1 cellular context compared by ENCODE assay signal in the genomic region with DNA sequence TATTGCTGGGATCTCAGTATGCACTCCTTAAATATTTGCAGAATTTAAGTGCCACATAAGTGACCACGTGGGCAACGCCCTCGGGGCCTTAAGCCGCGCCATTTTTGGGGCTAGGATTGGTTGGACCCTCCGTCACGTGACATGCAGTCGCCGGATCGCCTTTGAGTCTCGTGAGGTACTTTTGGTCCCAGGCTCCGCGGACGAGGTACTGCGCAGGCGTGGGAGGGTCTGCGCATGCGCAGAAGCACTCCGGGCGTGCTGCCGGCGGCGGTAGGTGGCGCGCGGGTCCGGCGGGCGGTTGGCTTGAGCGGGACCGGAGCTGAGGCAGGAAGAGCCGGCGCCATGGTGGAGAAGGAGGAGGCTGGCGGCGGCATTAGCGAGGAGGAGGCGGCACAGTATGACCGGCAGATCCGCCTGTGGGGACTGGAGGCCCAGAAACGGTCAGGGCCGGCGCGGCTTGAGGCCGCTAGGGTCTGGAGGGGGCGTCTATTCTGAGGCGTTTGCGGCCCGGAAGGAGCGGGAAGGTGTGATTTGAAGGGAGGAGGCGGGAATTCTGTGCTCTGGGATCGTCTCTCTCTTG.
TF ChIP-seq lines count a peak whose summit lies in the region.

Gene SAE1, plus strand, starts transcription at position 247 of the 580 bp plus-strand sequence. Its CDS starts 96 bp downstream, at position 343.

TF ChIP-seq in K562, 482 proteins besides CTCF, POLR2A, EP300 and RAD21 (continued from another document and continues in another):
- TF ChIP-seq, protein P1, sequence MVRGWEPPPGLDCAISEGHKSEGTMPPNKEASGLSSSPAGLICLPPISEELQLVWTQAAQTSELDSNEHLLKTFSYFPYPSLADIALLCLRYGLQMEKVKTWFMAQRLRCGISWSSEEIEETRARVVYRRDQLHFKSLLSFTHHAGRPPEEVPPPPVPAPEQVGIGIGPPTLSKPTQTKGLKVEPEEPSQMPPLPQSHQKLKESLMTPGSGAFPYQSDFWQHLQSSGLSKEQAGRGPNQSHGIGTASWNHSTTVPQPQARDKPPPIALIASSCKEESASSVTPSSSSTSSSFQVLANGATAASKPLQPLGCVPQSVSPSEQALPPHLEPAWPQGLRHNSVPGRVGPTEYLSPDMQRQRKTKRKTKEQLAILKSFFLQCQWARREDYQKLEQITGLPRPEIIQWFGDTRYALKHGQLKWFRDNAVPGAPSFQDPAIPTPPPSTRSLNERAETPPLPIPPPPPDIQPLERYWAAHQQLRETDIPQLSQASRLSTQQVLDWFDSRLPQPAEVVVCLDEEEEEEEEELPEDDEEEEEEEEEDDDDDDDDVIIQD (CRISPR knock-in tag; IDR thresholded peaks at IDR 0.05): 0 out of 2 replicates have a peak, but pooled peaks have one; percentile 80
- peak; percentile 5; the same call in 1 of the 2 replicates for TF ChIP-seq AFF4 (CRISPR knock-in tag; IDR thresholded peaks at IDR 0.05)
- peak; percentile 97 for TF ChIP-seq CBFA2T2 (conservative IDR thresholded peaks at IDR 0.05)
- TF ChIP-seq PRDM10 (IDR thresholded peaks at IDR 0.05; ENCODE audit: partially characterized antibody): peak; percentile 35
- peak; percentile 42; the same call in 1 of the 2 replicates for TF ChIP-seq PML (IDR thresholded peaks at IDR 0.05; ENCODE audit: low read length)
- TF ChIP-seq, protein P2, sequence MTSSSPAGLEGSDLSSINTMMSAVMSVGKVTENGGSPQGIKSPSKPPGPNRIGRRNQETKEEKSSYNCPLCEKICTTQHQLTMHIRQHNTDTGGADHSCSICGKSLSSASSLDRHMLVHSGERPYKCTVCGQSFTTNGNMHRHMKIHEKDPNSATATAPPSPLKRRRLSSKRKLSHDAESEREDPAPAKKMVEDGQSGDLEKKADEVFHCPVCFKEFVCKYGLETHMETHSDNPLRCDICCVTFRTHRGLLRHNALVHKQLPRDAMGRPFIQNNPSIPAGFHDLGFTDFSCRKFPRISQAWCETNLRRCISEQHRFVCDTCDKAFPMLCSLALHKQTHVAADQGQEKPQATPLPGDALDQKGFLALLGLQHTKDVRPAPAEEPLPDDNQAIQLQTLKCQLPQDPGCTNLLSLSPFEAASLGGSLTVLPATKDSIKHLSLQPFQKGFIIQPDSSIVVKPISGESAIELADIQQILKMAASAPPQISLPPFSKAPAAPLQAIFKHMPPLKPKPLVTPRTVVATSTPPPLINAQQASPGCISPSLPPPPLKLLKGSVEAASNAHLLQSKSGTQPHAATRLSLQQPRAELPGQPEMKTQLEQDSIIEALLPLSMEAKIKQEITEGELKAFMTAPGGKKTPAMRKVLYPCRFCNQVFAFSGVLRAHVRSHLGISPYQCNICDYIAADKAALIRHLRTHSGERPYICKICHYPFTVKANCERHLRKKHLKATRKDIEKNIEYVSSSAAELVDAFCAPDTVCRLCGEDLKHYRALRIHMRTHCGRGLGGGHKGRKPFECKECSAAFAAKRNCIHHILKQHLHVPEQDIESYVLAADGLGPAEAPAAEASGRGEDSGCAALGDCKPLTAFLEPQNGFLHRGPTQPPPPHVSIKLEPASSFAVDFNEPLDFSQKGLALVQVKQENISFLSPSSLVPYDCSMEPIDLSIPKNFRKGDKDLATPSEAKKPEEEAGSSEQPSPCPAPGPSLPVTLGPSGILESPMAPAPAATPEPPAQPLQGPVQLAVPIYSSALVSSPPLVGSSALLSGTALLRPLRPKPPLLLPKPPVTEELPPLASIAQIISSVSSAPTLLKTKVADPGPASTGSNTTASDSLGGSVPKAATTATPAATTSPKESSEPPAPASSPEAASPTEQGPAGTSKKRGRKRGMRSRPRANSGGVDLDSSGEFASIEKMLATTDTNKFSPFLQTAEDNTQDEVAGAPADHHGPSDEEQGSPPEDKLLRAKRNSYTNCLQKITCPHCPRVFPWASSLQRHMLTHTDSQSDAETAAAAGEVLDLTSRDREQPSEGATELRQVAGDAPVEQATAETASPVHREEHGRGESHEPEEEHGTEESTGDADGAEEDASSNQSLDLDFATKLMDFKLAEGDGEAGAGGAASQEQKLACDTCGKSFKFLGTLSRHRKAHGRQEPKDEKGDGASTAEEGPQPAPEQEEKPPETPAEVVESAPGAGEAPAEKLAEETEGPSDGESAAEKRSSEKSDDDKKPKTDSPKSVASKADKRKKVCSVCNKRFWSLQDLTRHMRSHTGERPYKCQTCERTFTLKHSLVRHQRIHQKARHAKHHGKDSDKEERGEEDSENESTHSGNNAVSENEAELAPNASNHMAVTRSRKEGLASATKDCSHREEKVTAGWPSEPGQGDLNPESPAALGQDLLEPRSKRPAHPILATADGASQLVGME (CRISPR knock-in tag; IDR thresholded peaks at IDR 0.05): 0 out of 2 replicates have a peak, but pooled peaks have one; percentile 36
- TF ChIP-seq, protein P3, sequence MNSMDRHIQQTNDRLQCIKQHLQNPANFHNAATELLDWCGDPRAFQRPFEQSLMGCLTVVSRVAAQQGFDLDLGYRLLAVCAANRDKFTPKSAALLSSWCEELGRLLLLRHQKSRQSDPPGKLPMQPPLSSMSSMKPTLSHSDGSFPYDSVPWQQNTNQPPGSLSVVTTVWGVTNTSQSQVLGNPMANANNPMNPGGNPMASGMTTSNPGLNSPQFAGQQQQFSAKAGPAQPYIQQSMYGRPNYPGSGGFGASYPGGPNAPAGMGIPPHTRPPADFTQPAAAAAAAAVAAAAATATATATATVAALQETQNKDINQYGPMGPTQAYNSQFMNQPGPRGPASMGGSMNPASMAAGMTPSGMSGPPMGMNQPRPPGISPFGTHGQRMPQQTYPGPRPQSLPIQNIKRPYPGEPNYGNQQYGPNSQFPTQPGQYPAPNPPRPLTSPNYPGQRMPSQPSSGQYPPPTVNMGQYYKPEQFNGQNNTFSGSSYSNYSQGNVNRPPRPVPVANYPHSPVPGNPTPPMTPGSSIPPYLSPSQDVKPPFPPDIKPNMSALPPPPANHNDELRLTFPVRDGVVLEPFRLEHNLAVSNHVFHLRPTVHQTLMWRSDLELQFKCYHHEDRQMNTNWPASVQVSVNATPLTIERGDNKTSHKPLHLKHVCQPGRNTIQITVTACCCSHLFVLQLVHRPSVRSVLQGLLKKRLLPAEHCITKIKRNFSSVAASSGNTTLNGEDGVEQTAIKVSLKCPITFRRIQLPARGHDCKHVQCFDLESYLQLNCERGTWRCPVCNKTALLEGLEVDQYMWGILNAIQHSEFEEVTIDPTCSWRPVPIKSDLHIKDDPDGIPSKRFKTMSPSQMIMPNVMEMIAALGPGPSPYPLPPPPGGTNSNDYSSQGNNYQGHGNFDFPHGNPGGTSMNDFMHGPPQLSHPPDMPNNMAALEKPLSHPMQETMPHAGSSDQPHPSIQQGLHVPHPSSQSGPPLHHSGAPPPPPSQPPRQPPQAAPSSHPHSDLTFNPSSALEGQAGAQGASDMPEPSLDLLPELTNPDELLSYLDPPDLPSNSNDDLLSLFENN (IDR thresholded peaks at IDR 0.05; ENCODE audit: low read depth in 2 of 2, low read length in 2 of 2): peak in 1 of 2 experiments; percentile 36; a peak in 1 of 4 replicates
- no peak for TF ChIP-seq PCBP1 (IDR thresholded peaks at IDR 0.05; ENCODE audit: low read depth, low read length, poor library complexity, severe bottlenecking)
- TF ChIP-seq ZKSCAN1 (IDR thresholded peaks at IDR 0.05; ENCODE audit: low read depth, low read length): peak; percentile 69; the same call in 1 of the 2 replicates
- TF ChIP-seq MAZ (CRISPR knock-in tag; conservative IDR thresholded peaks at IDR 0.05 in 1 of 2, IDR thresholded peaks at IDR 0.05 in 1 of 2): peak in 1 of 2 experiments; percentile 75; a peak in 2 of 4 replicates
- TF ChIP-seq TBL1XR1 (IDR thresholded peaks at IDR 0.05; ENCODE audit: low read length in 2 of 2): peak in 1 of 2 experiments; percentile 3; a peak in 1 of 4 replicates
- TF ChIP-seq TCF3 (CRISPR knock-in tag; IDR thresholded peaks at IDR 0.05): no peak
- no peak for TF ChIP-seq EWSR1 (IDR thresholded peaks at IDR 0.05; ENCODE audit: borderline replicate concordance, low read depth, partially characterized antibody)
- no peak for TF ChIP-seq ZNF551 (CRISPR knock-in tag; IDR thresholded peaks at IDR 0.05)
- no peak for TF ChIP-seq ZNF347 (CRISPR knock-in tag; IDR thresholded peaks at IDR 0.05; ENCODE audit: low read depth)
- TF ChIP-seq HDAC3 (IDR thresholded peaks at IDR 0.05; ENCODE audit: borderline replicate concordance, partially characterized antibody): no peak
- no peak for TF ChIP-seq SP2 (IDR thresholded peaks at IDR 0.05; ENCODE audit: extremely low read depth, low read depth, low read length, poor library complexity, severe bottlenecking)
- peak; percentile 58; the same call in 1 of the 2 replicates for TF ChIP-seq GABPA (tag; conservative IDR thresholded peaks at IDR 0.05; ENCODE audit: low read depth)
- TF ChIP-seq ZNF639 (CRISPR knock-in tag; conservative IDR thresholded peaks at IDR 0.05 in 1 of 2, IDR thresholded peaks at IDR 0.05 in 1 of 2): peak in 1 of 2 experiments; percentile 80; a peak in 2 of 4 replicates
- TF ChIP-seq ZNF175 (CRISPR knock-in tag; IDR thresholded peaks at IDR 0.05; ENCODE audit: low read depth): no peak
- TF ChIP-seq CEBPZ (IDR thresholded peaks at IDR 0.05; ENCODE audit: borderline replicate concordance, low read depth, low read length): no peak
- TF ChIP-seq BDP1 (IDR thresholded peaks at IDR 0.05; ENCODE audit: insufficient read depth, insufficient read length): no peak
- peak; percentile 10 for TF ChIP-seq HNRNPLL (IDR thresholded peaks at IDR 0.05; ENCODE audit: low read depth, low read length, poor library complexity, severe bottlenecking)
